18 cellular contexts compared by ENCODE assay signal in the genomic region with DNA sequence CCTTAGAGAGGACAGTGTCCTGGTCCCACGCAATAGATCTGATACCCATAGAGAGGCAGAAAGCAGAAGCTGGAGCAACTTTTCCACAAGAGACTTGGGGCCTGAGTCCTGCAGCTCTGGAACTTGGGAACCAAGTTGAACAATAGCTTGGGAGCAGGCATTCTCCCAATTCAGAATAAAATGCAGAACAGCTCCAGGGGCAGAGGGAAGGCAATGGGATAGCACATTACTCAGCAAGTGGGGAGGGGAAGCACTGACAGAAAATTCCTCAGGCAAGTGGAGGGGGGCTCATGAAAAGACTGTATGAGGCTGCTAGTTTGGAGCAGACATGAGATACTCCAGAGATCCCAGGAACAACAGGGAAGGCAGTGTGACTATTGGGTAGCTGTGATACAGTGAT.
DNase-seq lines count a peak whose midpoint lies in the region; FAIRE-seq and TF ChIP-seq lines count a peak whose summit lies in the region.
"Had no signal": no experiment of that assay in that cellular context is flagged by ENCODE, and none has a peak within 500 bp of the region (broad histone marks: within the 10 kb centered on the region; RNA-seq: fewer than 3 reads in every experiment).

No MANE protein-coding gene starts in this region.

- TF ChIP-seq EP300 in H1 (IDR thresholded peaks at IDR 0.05; ENCODE audit: borderline replicate concordance in 1 of 2, low read depth in 2 of 2, low read length in 2 of 2): no peak

- H3K18ac ChIP-seq in H1 (ENCODE audit: extremely low read depth, low read length): no peak overlapping the region
- no peak overlapping the region for H3K18ac ChIP-seq in neuronal stem cell (ENCODE audit: low read length)

- no peak overlapping the region for H4K5ac ChIP-seq in H1 (ENCODE audit: insufficient read length, low read depth, low read length)

- no peak overlapping the region for H3K4ac ChIP-seq in H1 (replicated peaks; ENCODE audit: insufficient read length, low read depth, low read length)
- H3K4ac ChIP-seq in neuronal stem cell (ENCODE audit: low read length): no peak overlapping the region

- CTCF ChIA-PET in H1 (lab: Charles Lee; ENCODE audit: partially characterized antibody): no interaction called here

- H3K9me3 ChIP-seq in NT2/D1 (ENCODE audit: insufficient read depth, low read length): no peaks in the 10 kb centered on the region
- no peaks in the 10 kb centered on the region for H3K9me3 ChIP-seq in H1 (ENCODE audit: insufficient read depth in 2 of 2, low read depth in 1 of 2, low read length in 1 of 2)
- H3K9me3 ChIP-seq in neuronal stem cell (replicated peaks in 1 of 2; ENCODE audit: control insufficient read depth in 2 of 2, insufficient read depth in 1 of 2, low read depth in 1 of 2, low read length in 2 of 2): peaks cover 0 to 2% of the 10 kb centered on the region in 2 donors
- H3K9me3 ChIP-seq: SK-N-SH had no signal

- H2BK12ac ChIP-seq in H1 (ENCODE audit: low read depth, low read length) (no peak overlapping the region), neuronal stem cell (ENCODE audit: low read length) (no peak overlapping the region)

- POLR2A ChIA-PET in H1 (lab: Charles Lee; ENCODE audit: partially characterized antibody): no interaction called here

- H3K23me2 ChIP-seq in H1 (ENCODE audit: low read depth, low read length): no peaks in the 10 kb centered on the region

- H3K23ac ChIP-seq in H1 (ENCODE audit: insufficient read length) (no peak overlapping the region), neuronal stem cell (ENCODE audit: low read depth, low read length, poor library complexity) (no peak overlapping the region)

- H3K36me3 ChIP-seq in NT2/D1 (ENCODE audit: insufficient read depth, insufficient read length, low read length) (no peaks in the 10 kb centered on the region), H1 (ENCODE audit: control insufficient read depth in 2 of 4, insufficient read depth in 4 of 4, low read length in 3 of 4) (no peaks in the 10 kb centered on the region), neuronal stem cell (replicated peaks in 1 of 2; ENCODE audit: control insufficient read depth in 2 of 2, insufficient read depth in 2 of 2, low read length in 2 of 2) (no peaks in the 10 kb centered on the region)

- no peak overlapping the region for H2BK20ac ChIP-seq in H1 (ENCODE audit: low read length)

- no peak overlapping the region for H3K4me2 ChIP-seq in H1 (ENCODE audit: insufficient read depth in 1 of 2, low read depth in 2 of 2, low read length in 2 of 2)
- no peak overlapping the region for H3K4me2 ChIP-seq in neuronal stem cell (ENCODE audit: insufficient read depth, low read length, poor library complexity, severe bottlenecking)
- H3K4me2 ChIP-seq: SK-N-SH had no signal

- H3K27me3 ChIP-seq in NT2/D1 (ENCODE audit: insufficient read depth, insufficient read length) (no peaks in the 10 kb centered on the region), H1 (replicated peaks in 1 of 4; ENCODE audit: control insufficient read depth in 3 of 4, extremely low read depth in 1 of 4, insufficient read depth in 3 of 4, low read length in 3 of 4) (no peaks in the 10 kb centered on the region), neuronal stem cell (ENCODE audit: control insufficient read depth in 3 of 3, insufficient read depth in 3 of 3, low read depth in 1 of 3, low read length in 3 of 3) (no peaks in the 10 kb centered on the region)

- H3K9ac ChIP-seq in NT2/D1 (ENCODE audit: insufficient read length, low read depth) (no peak overlapping the region), H1 (replicated peaks in 1 of 4; ENCODE audit: extremely low read depth in 1 of 4, low read depth in 3 of 4, low read length in 3 of 4) (no peak overlapping the region), neuronal stem cell (ENCODE audit: low read depth, low read length, poor library complexity) (no peak overlapping the region)
- H3K9ac ChIP-seq: SK-N-SH had no signal

- H4K8ac ChIP-seq in H1 (ENCODE audit: extremely low read depth, insufficient read depth, low read length) (no peak overlapping the region), neuronal stem cell (ENCODE audit: low read depth, low read length) (no peak overlapping the region)

- H3K27ac ChIP-seq in H1 (ENCODE audit: low read depth, low read length): no peak overlapping the region
- no peak overlapping the region for H3K27ac ChIP-seq in neuronal stem cell (replicated peaks; ENCODE audit: low read length)

- H3K79me2 ChIP-seq in H1 (ENCODE audit: control insufficient read depth in 1 of 2, insufficient read depth in 2 of 2, low read length in 2 of 2): no peaks in the 10 kb centered on the region

- H2BK5ac ChIP-seq in H1 (ENCODE audit: low read depth, low read length) (no peak overlapping the region), neuronal stem cell (ENCODE audit: low read length) (no peak overlapping the region)

- TF ChIP-seq RAD21 in H1 (IDR thresholded peaks at IDR 0.05 in 1 of 2, conservative IDR thresholded peaks at IDR 0.05 in 1 of 2; ENCODE audit: low read depth in 2 of 2, low read length in 2 of 2): no peak

- DNase-seq in NT2/D1 (ENCODE audit: low read depth, low spot score) (peak; percentile 35), H1 (ENCODE audit: low read depth in 1 of 2, low spot score in 2 of 2) (peak in 1 of 2 experiments; percentile 17), iPS-NIHi7 (ENCODE audit: extremely low spot score) (peak; percentile 17), DMS53 treated with DMSO at 0.1 percent for 48 hours (lab: John Stamatoyannopoulos, UW; ENCODE audit: unreplicated experiment) (no peak), neuronal stem cell (ENCODE audit: low spot score) (no peak), COLO829 (ENCODE audit: low spot score) (no peak), KG1 (lab: John Stamatoyannopoulos, UW) (no peak)
- DNase-seq: CD4-positive, CD25-positive, alpha-beta regulatory T cell; COR-L47; DMS79 treated with DMSO at 0.1 percent for 48 hours; IMR-90; NCI-H1694; NCI-H2081 treated with DMSO at 0.1 percent for 48 hours; NCI-H2171 treated with DMSO at 0.1 percent for 48 hours; SIG-M5; SK-N-SH had no signal

- no peak overlapping the region for H3K4me3 ChIP-seq in NT2/D1 (ENCODE audit: insufficient read length, low read depth)
- no peak overlapping the region for H3K4me3 ChIP-seq in H1 (ENCODE audit: extremely low read depth in 1 of 4, insufficient read depth in 2 of 4, low read depth in 3 of 4, low read length in 4 of 4)
- H3K4me3 ChIP-seq in neuronal stem cell (ENCODE audit: low read length in 2 of 2): no peak overlapping the region
- H3K4me3 ChIP-seq: GM12878 had no signal

- no peaks in the 10 kb centered on the region for H4K20me1 ChIP-seq in H1 (replicated peaks in 1 of 2; ENCODE audit: control insufficient read depth in 1 of 2, insufficient read depth in 2 of 2, low read length in 2 of 2)

- H3K14ac ChIP-seq in H1 (ENCODE audit: insufficient read length) (no peak overlapping the region), neuronal stem cell (ENCODE audit: low read length) (no peak overlapping the region)

- H3K56ac ChIP-seq in H1 (replicated peaks; ENCODE audit: insufficient read length, low read depth, low read length): no peak overlapping the region

- no peak for FAIRE-seq in H1 (lab: Jason Lieb, UNC)
- FAIRE-seq: GM12878, HTR-8/SVneo had no signal

- no peak overlapping the region for H2BK15ac ChIP-seq in H1 (ENCODE audit: low read length)
- no peak overlapping the region for H2BK15ac ChIP-seq in neuronal stem cell (ENCODE audit: low read length)

- H2AFZ ChIP-seq in H1 (ENCODE audit: low read length): peak overlapping the region; percentile 90
- no peak overlapping the region for H2AFZ ChIP-seq in neuronal stem cell (ENCODE audit: low read length)

- H2BK120ac ChIP-seq in H1 (replicated peaks; ENCODE audit: low read depth, low read length) (no peak overlapping the region), neuronal stem cell (ENCODE audit: low read depth, low read length) (no peak overlapping the region)

- TF ChIP-seq POLR2A in H1 (IDR thresholded peaks at IDR 0.05; ENCODE audit: control extremely low read depth in 1 of 2, low read depth in 2 of 2, low read length in 2 of 2): no peak

- 58% methylated on average over 1 of the region's 1 CpG; no CpG with 5 or more reads in 1 of the 2 experiments for WGBS in H1 (ENCODE audit: extremely low coverage in 1 of 2, insufficient coverage in 1 of 2, insufficient read length in 1 of 2, insufficient replicate concordance in 2 of 2, low coverage in 1 of 2, low lambda C conversion rate in 2 of 2, missing lambda C conversion rate in 1 of 2), 2 experiments
- no CpG with 5 or more reads among the region's 1 CpG for WGBS in neuronal stem cell (ENCODE audit: extremely low coverage in 2 of 2, insufficient read length in 2 of 2, insufficient replicate concordance in 1 of 2), 2 donors

- H2AK5ac ChIP-seq in H1 (ENCODE audit: low read depth, low read length) (no peak overlapping the region), neuronal stem cell (ENCODE audit: low read depth, low read length) (no peak overlapping the region)

- H4K91ac ChIP-seq in H1 (replicated peaks; ENCODE audit: insufficient read length, low read length): no peak overlapping the region
- H4K91ac ChIP-seq in neuronal stem cell (ENCODE audit: low read depth, low read length, poor library complexity): no peak overlapping the region

- no peaks in the 10 kb centered on the region for H3K4me1 ChIP-seq in NT2/D1 (ENCODE audit: insufficient read depth, insufficient read length)
- H3K4me1 ChIP-seq in H1 (replicated peaks in 1 of 4; ENCODE audit: control insufficient read depth in 3 of 4, insufficient read depth in 4 of 4, low read length in 3 of 4): peaks cover 0 to 5% (median 1%) of the 10 kb centered on the region in 4 experiments; a peak in 2 of 7 replicates
- H3K4me1 ChIP-seq in neuronal stem cell (ENCODE audit: control insufficient read depth in 2 of 2, insufficient read depth in 1 of 2, low read depth in 1 of 2, low read length in 2 of 2): peaks cover 0 to 5% of the 10 kb centered on the region in 2 donors

- no peaks in the 10 kb centered on the region for H3K79me1 ChIP-seq in H1 (ENCODE audit: low read depth, low read length)
- no peaks in the 10 kb centered on the region for H3K79me1 ChIP-seq in neuronal stem cell (ENCODE audit: low read depth, low read length)

- TF ChIP-seq CTCF in H1 (IDR thresholded peaks at IDR 0.05; ENCODE audit: control extremely low read depth in 1 of 3, insufficient read depth in 1 of 3, low read depth in 1 of 3, low read length in 3 of 3): no peak

TF ChIP-seq in H1, 55 proteins besides CTCF, POLR2A, EP300 and RAD21 (continues in another document):
- TF ChIP-seq JUN (IDR thresholded peaks at IDR 0.05; ENCODE audit: low read depth, low read length) (no peak), GABPA (IDR thresholded peaks at IDR 0.05; ENCODE audit: borderline replicate concordance, insufficient read depth, low read length) (no peak), HDAC6 (IDR thresholded peaks at IDR 0.05; ENCODE audit: low read depth, low read length) (no peak), CBX5 (IDR thresholded peaks at IDR 0.05; ENCODE audit: low read depth, low read length) (no peak)

Comparison
In these comparisons a context has a peak if more than half of its experiments do, and no peak if none do; other contexts are left out.
1. DNase-seq: peak in NT2/D1 (single experiment) and iPS-NIHi7 (single experiment); none in DMS53 treated with DMSO at 0.1 percent for 48 hours (single experiment), neuronal stem cell (single experiment), COLO829 (single experiment) and KG1 (single experiment).